8 cellular contexts compared by ENCODE assay signal in genomic region chr2:219543596-219544358, GRCh38. TPM values are rescaled to one million over a fixed set of nuclear protein-coding genes. Genes with fewer than 3 reads are reported as not detected.
DNase-seq lines count a peak whose midpoint lies in the region; ATAC-seq, FAIRE-seq and TF ChIP-seq lines count a peak whose summit lies in the region.

Gene CHPF, minus strand, starts transcription at chr2:219543809. Its CDS starts 271 bp downstream, at chr2:219543538.
Gene TMEM198, plus strand, starts transcription at chr2:219544028. Its CDS starts 700 bp downstream, at chr2:219544728.

- peak; percentile 68 for ATAC-seq in HG03457 (IDR thresholded peaks at IDR 0.05; ENCODE audit: unreplicated experiment)

- DNase-seq in BE2C (peak; percentile 100), GM19240 (ENCODE audit: insufficient read length, low spot score) (peak; percentile 98), NCI-H524 treated with DMSO at 0.1 percent for 48 hours (lab: John Stamatoyannopoulos, UW) (peak; percentile 75), kidney tubule cell (ENCODE audit: low spot score) (peak; percentile 98)
- DNase-seq in activated CD4-positive, alpha-beta T cell treated with anti-CD3 and anti-CD28 coated beads for 48 hours = peak; percentile 96
- peak; percentile 77 to 84 for DNase-seq in stimulated activated CD4-positive, alpha-beta T cell treated with anti-CD3 and anti-CD28 coated beads, Interleukin-1b, Interleukin-23, amount 100 ng/mL, for 1 hour (ENCODE audit: low read depth in 2 of 2)

- H3K9me3 ChIP-seq in BE2C = no peaks in the 10 kb centered on the region

- no peaks in the 10 kb centered on the region for H3K27me3 ChIP-seq in BE2C

- FAIRE-seq in colon (lab: Jason Lieb, UNC) = peak; percentile 18

- TF ChIP-seq CTCF in BE2C (IDR thresholded peaks at IDR 0.05; ENCODE audit: low read depth, low read length) = no peak

- peaks cover 26% of the 10 kb centered on the region for H3K36me3 ChIP-seq in BE2C

- H3K4me3 ChIP-seq in BE2C (ENCODE audit: low read depth, low read length) = peak within 1 kb of the TSS; percentile 90

- H3K4me1 ChIP-seq in BE2C = no peaks in the 10 kb centered on the region; the same call in 1 of the 2 replicates

RNA-seq across cellular contexts. Expression of gene CHPF, which starts in this region (rescaled TPM):
- 304 TPM for polyA plus RNA-seq in BE2C (2012; ENCODE audit: insufficient read depth, insufficient read length, low read depth)

RNA-seq across cellular contexts. Expression of gene TMEM198, which starts in this region (rescaled TPM):
- polyA plus RNA-seq in BE2C (2012; ENCODE audit: insufficient read depth, insufficient read length, low read depth) = 110 TPM

Comparison
In these comparisons a context has a peak if more than half of its experiments do, and no peak if none do; other contexts are left out.
1. Peak in every context shown above with its lines: DNase-seq, ATAC-seq and H3K4me3 ChIP-seq.